ENCODE assay signal across 24 cellular contexts in genomic region chr18:9839806-9840205, GRCh38. TPM values are rescaled to one million over a fixed set of nuclear protein-coding genes. Genes with fewer than 3 reads are reported as not detected.
"Had no signal": no experiment of that assay in that cellular context is flagged by ENCODE, and none has a peak within 500 bp of the region (broad histone marks: within the 10 kb centered on the region; RNA-seq: fewer than 3 reads in every experiment).

No MANE protein-coding gene starts in this region.

- H3K9me3 Mint-ChIP-seq: activated CD4-positive, alpha-beta T cell treated with anti-CD3 and anti-CD28 coated beads, Interleukin-2, amount 10 ng/mL, durations not matched to agents 24 days and 14 days; activated CD8-positive, alpha-beta T cell treated with anti-CD3 and anti-CD28 coated beads for 36 hours; activated naive CD4-positive, alpha-beta T cell treated with anti-CD3 and anti-CD28 coated beads for 36 hours; activated T-cell treated with anti-CD3 and anti-CD28 coated beads, Interleukin-2, amount 50 U/mL, for 24 hours; activated T-helper 2 cell treated with anti-CD3 and anti-CD28 coated beads, Interferon-gamma antibody, Interleukin-2, Interleukin-4, amounts not matched to agents 10 μg/mL and 5 μg/mL and 100 μg/mL, durations not matched to agents 14 hours and 24 hours and 36 hours; immature natural killer cell; mesothelial cell of epicardium; natural killer cell treated with Interleukin-12 subunit alpha and Interleukin-12 subunit beta and Interleukin-15 and Interleukin-18, amount 100 ng/mL, for 72 hours; T-cell had no signal

- H3K9me3 ChIP-seq: tibial artery had no signal

- H3K4me3 Mint-ChIP-seq: activated CD4-positive, alpha-beta T cell treated with anti-CD3 and anti-CD28 coated beads, Interleukin-2, amount 10 ng/mL, durations not matched to agents 24 days and 14 days; activated CD8-positive, alpha-beta T cell treated with anti-CD3 and anti-CD28 coated beads for 36 hours; activated naive CD4-positive, alpha-beta T cell treated with anti-CD3 and anti-CD28 coated beads for 36 hours; activated T-cell treated with anti-CD3 and anti-CD28 coated beads, Interleukin-2, amount 50 U/mL, for 24 hours; immature natural killer cell; mesothelial cell of epicardium; natural killer cell treated with Interleukin-12 subunit alpha and Interleukin-12 subunit beta and Interleukin-15 and Interleukin-18, amount 100 ng/mL, for 72 hours; T-cell had no signal

- ATAC-seq: activated CD8-positive, alpha-beta T cell treated with anti-CD3 and anti-CD28 coated beads for 36 hours; natural killer cell treated with Interleukin-12 subunit alpha and Interleukin-12 subunit beta and Interleukin-15 and Interleukin-18, amount 100 ng/mL, for 72 hours; T-cell had no signal

- H3K27ac ChIP-seq: brain microvascular endothelial cell, dorsolateral prefrontal cortex, epithelial cell of prostate, tibial artery had no signal

- H3K27me3 ChIP-seq: brain microvascular endothelial cell, dorsolateral prefrontal cortex, tibial artery had no signal

- FAIRE-seq: colon had no signal

- H3K27ac Mint-ChIP-seq: activated CD4-positive, alpha-beta T cell treated with anti-CD3 and anti-CD28 coated beads, Interleukin-2, amount 10 ng/mL, durations not matched to agents 24 days and 14 days; activated CD8-positive, alpha-beta T cell treated with anti-CD3 and anti-CD28 coated beads for 36 hours; activated naive CD4-positive, alpha-beta T cell treated with anti-CD3 and anti-CD28 coated beads for 36 hours; activated T-cell treated with anti-CD3 and anti-CD28 coated beads, Interleukin-2, amount 50 U/mL, for 24 hours; activated T-helper 2 cell treated with anti-CD3 and anti-CD28 coated beads, Interferon-gamma antibody, Interleukin-2, Interleukin-4, amounts not matched to agents 10 μg/mL and 5 μg/mL and 100 μg/mL, durations not matched to agents 14 hours and 24 hours and 36 hours; immature natural killer cell; natural killer cell treated with Interleukin-12 subunit alpha and Interleukin-12 subunit beta and Interleukin-15 and Interleukin-18, amount 100 ng/mL, for 72 hours; T-cell had no signal

- H3K36me3 Mint-ChIP-seq: immature natural killer cell; mesothelial cell of epicardium; natural killer cell treated with Interleukin-12 subunit alpha and Interleukin-12 subunit beta and Interleukin-15 and Interleukin-18, amount 100 ng/mL, for 72 hours; T-cell had no signal

- H3K4me1 Mint-ChIP-seq: activated CD4-positive, alpha-beta T cell treated with anti-CD3 and anti-CD28 coated beads, Interleukin-2, amount 10 ng/mL, durations not matched to agents 24 days and 14 days; immature natural killer cell; T-cell had no signal

- DNase-seq: activated CD4-positive, alpha-beta T cell treated with anti-CD3 and anti-CD28 coated beads, Interleukin-2, amount 10 ng/mL, durations not matched to agents 24 days and 14 days; activated CD8-positive, alpha-beta T cell treated with anti-CD3 and anti-CD28 coated beads for 36 hours; activated naive CD4-positive, alpha-beta T cell treated with anti-CD3 and anti-CD28 coated beads for 36 hours; activated T-cell treated with anti-CD3 and anti-CD28 coated beads, Interleukin-2, amount 50 U/mL, for 24 hours; brain microvascular endothelial cell; central memory CD4-positive, alpha-beta T cell; dorsolateral prefrontal cortex; foreskin melanocyte; immature natural killer cell; occipital lobe; stimulated activated CD4-positive, alpha-beta T cell treated with anti-CD3 and anti-CD28 coated beads, Interleukin-12 subunit alpha, Interleukin-12 subunit beta, amount 100 ng/mL, for 4 hours; stimulated activated CD4-positive, alpha-beta T cell treated with anti-CD3 and anti-CD28 coated beads, Interleukin-1b, Interleukin-23, amount 100 ng/mL, for 48 hours; stimulated activated CD8-positive, alpha-beta memory T cell treated with anti-CD3 and anti-CD28 coated beads, Interleukin-4, amount 100 ng/mL, for 48 hours; stimulated activated naive CD4-positive, alpha-beta T cell; T-cell; T-helper 9 cell; tibial artery had no signal

- H3K4me3 ChIP-seq: dorsolateral prefrontal cortex, lung, tibial artery had no signal

RNA-seq across cellular contexts. Expression of gene TXNDC2, which starts 46.0 kb away (rescaled TPM):
- total RNA-seq: activated CD4-positive, alpha-beta T cell treated with anti-CD3 and anti-CD28 coated beads, Interleukin-2, amount 10 ng/mL, durations not matched to agents 24 days and 14 days; activated CD8-positive, alpha-beta T cell treated with anti-CD3 and anti-CD28 coated beads for 36 hours; activated naive CD4-positive, alpha-beta T cell treated with anti-CD3 and anti-CD28 coated beads for 36 hours; fibroblast of lung; mesothelial cell of epicardium; natural killer cell treated with Interleukin-12 subunit alpha and Interleukin-12 subunit beta and Interleukin-15 and Interleukin-18, amount 100 ng/mL, for 72 hours; occipital lobe; T-cell had no signal
- polyA plus RNA-seq: immature natural killer cell had no signal
